Comparison of ENCODE assay signal across 10 cellular contexts in genomic region chr9:127949827-127950512, GRCh38. TPM values are rescaled to one million over a fixed set of nuclear protein-coding genes. Genes with fewer than 3 reads are reported as not detected.
A peak's percentile ranks its signal among the peaks of the same experiment; 100 is the strongest.
DNase-seq lines count a peak whose midpoint lies in the region; ATAC-seq and TF ChIP-seq lines count a peak whose summit lies in the region.
"Had no signal": no experiment of that assay in that cellular context is flagged by ENCODE, and none has a peak within 500 bp of the region (broad histone marks: within the 10 kb centered on the region; RNA-seq: fewer than 3 reads in every experiment).

No MANE protein-coding gene starts in this region.

- POLR2A ChIA-PET in CD4-positive, alpha-beta T cell (lab: Charles Lee), result interaction anchor here (0.9 to 2.8 kb wide), 8 partner anchors 8 to 84 kb away, joined by 3 to 12 read pairs (median 4); partner anchors contain the start of gene EEIG1

- H3K27me3 Mint-ChIP-seq in CD4-positive, alpha-beta T cell, result no peaks in the 10 kb centered on the region
- H3K27me3 Mint-ChIP-seq: activated CD8-positive, alpha-beta memory T cell treated with anti-CD3 and anti-CD28 coated beads, Interleukin-2, amount 10 ng/mL, durations not matched to agents 7 days and 5 days had no signal

- H3K36me3 ChIP-seq in muscle layer of colon (ENCODE audit: insufficient read depth, low read length), result peaks cover 6% of the 10 kb centered on the region

- H3K27me3 ChIP-seq in CD4-positive, alpha-beta T cell (ENCODE audit: control insufficient read depth, insufficient read depth, low read length), result no peaks in the 10 kb centered on the region
- no peaks in the 10 kb centered on the region for H3K27me3 ChIP-seq in muscle layer of colon (ENCODE audit: control insufficient read depth in 1 of 2, insufficient read depth in 2 of 2, low read length in 2 of 2)

- H3K4me3 ChIP-seq in muscle layer of colon (ENCODE audit: low read depth in 1 of 2, low read length in 2 of 2), result no peak overlapping the region

- H3K27ac Mint-ChIP-seq in CD4-positive, alpha-beta T cell, result peak overlapping the region; percentile 97
- H3K27ac Mint-ChIP-seq: activated CD8-positive, alpha-beta memory T cell treated with anti-CD3 and anti-CD28 coated beads, Interleukin-2, amount 10 ng/mL, durations not matched to agents 7 days and 5 days had no signal

- H3K27ac ChIP-seq in CD4-positive, alpha-beta T cell (ENCODE audit: low read depth, low read length), result peak overlapping the region; percentile 64
- peak overlapping the region; percentile 9 for H3K27ac ChIP-seq in muscle layer of colon (ENCODE audit: low read depth, low read length)

- no peaks in the 10 kb centered on the region for H3K9me3 Mint-ChIP-seq in CD4-positive, alpha-beta T cell

- no peak overlapping the region for H3K9ac ChIP-seq in muscle layer of colon (ENCODE audit: low read length)

- H3K4me1 ChIP-seq in muscle layer of colon (ENCODE audit: insufficient read depth, low read length), result peaks cover 46% of the 10 kb centered on the region

- peak; percentile 19 for ATAC-seq in CD4-positive, alpha-beta T cell (ENCODE audit: poor library complexity)
- ATAC-seq: activated CD8-positive, alpha-beta memory T cell treated with anti-CD3 and anti-CD28 coated beads, Interleukin-2, amount 10 ng/mL, durations not matched to agents 7 days and 5 days had no signal

- DNase-seq in CD4-positive, alpha-beta T cell, result no peak
- DNase-seq in amygdala (lab: John Stamatoyannopoulos, UW) (peak in 37 of 56 donors; percentile 31 to 83 (median 57)), A172 (ENCODE audit: low spot score) (no peak), UCSD-AML1 (lab: John Stamatoyannopoulos, UW; ENCODE audit: unreplicated experiment) (no peak)
- no peak for DNase-seq in stimulated activated CD4-positive, alpha-beta T cell treated with anti-CD3 and anti-CD28 coated beads, Interleukin-12 subunit alpha, Interleukin-12 subunit beta, amount 100 ng/mL, for 4 hours
- DNase-seq: activated CD8-positive, alpha-beta memory T cell treated with anti-CD3 and anti-CD28 coated beads, Interleukin-2, amount 10 ng/mL, durations not matched to agents 7 days and 5 days; HCEC 1CT; kidney glomerular epithelial cell; NCI-H2029 had no signal

- H3K4me3 Mint-ChIP-seq in CD4-positive, alpha-beta T cell, result peak overlapping the region; percentile 72
- H3K4me3 Mint-ChIP-seq: activated CD8-positive, alpha-beta memory T cell treated with anti-CD3 and anti-CD28 coated beads, Interleukin-2, amount 10 ng/mL, durations not matched to agents 7 days and 5 days had no signal

- CTCF ChIA-PET in CD4-positive, alpha-beta T cell (lab: Charles Lee), result interaction anchor here (1.6 to 1.7 kb wide), 2 partner anchors 13 to 85 kb away, joined by 6 to 7 read pairs; no protein-coding TSS in a partner anchor

- no peak for TF ChIP-seq CTCF in CD4-positive, alpha-beta T cell (IDR thresholded peaks at IDR 0.05)

- H3K9me3 ChIP-seq in CD4-positive, alpha-beta T cell (ENCODE audit: control insufficient read depth, low read length), result no peaks in the 10 kb centered on the region
- no peaks in the 10 kb centered on the region for H3K9me3 ChIP-seq in muscle layer of colon (ENCODE audit: low read length)

- peaks cover 90% of the 10 kb centered on the region for H3K36me3 Mint-ChIP-seq in CD4-positive, alpha-beta T cell (ENCODE audit: low read depth)
- H3K36me3 Mint-ChIP-seq: activated CD8-positive, alpha-beta memory T cell treated with anti-CD3 and anti-CD28 coated beads, Interleukin-2, amount 10 ng/mL, durations not matched to agents 7 days and 5 days had no signal

- intact Hi-C loops in CD4-positive, alpha-beta T cell (cut with DNase I, micrococcal nuclease), result loop anchor here (5.0 to 10.0 kb wide), 2 partner anchors 152 to 165 kb away; no protein-coding TSS in a partner anchor

- H3K4me1 Mint-ChIP-seq in CD4-positive, alpha-beta T cell (ENCODE audit: low read depth), result peaks cover 76% of the 10 kb centered on the region

RNA-seq across cellular contexts. Expression of gene DPM2, which starts 12.3 kb away (rescaled TPM):
- total RNA-seq in CD4-positive, alpha-beta T cell, result 10 to 100 TPM; 41.7 to 47.6 TPM
- 49.7 and 50.5 TPM in 2 replicates for total RNA-seq in A172 (2014; rRNA removed; shearing (Covaris generic))

RNA-seq across cellular contexts. Expression of gene PIP5KL1, which starts 19.4 kb away (rescaled TPM):
- total RNA-seq in CD4-positive, alpha-beta T cell, result 1 to 10 TPM; 2.9 to 3.3 TPM
- total RNA-seq in A172 (2014; rRNA removed; shearing (Covaris generic)), result 1.6 and 3.4 TPM in 2 replicates

RNA-seq across cellular contexts. Expression of gene EEIG1, which starts 30.8 kb away (rescaled TPM):
- total RNA-seq in CD4-positive, alpha-beta T cell, result 100 to 1,000 TPM; 440 to 463 TPM
- total RNA-seq in A172 (2014; rRNA removed; shearing (Covaris generic)), result 21.4 and 23.6 TPM in 2 replicates

RNA-seq across cellular contexts. Expression of gene ST6GALNAC4, which starts 33.1 kb away (rescaled TPM):
- total RNA-seq in CD4-positive, alpha-beta T cell, result 10 to 100 TPM; 28.7 to 30.2 TPM
- total RNA-seq in A172 (2014; rRNA removed; shearing (Covaris generic)), result 32.7 and 38.3 TPM in 2 replicates

RNA-seq across cellular contexts. Expression of gene ST6GALNAC6, which starts 50.6 kb away (rescaled TPM):
- total RNA-seq in CD4-positive, alpha-beta T cell, result 10 to 100 TPM; 93.1 to 97.5 TPM
- total RNA-seq in A172 (2014; rRNA removed; shearing (Covaris generic)), result 40.6 and 61.6 TPM in 2 replicates

Comparison
In these comparisons a context has a peak if more than half of its experiments do, and no peak if none do; other contexts are left out.
1. DNase-seq: peak in amygdala (37 of 56); none in CD4-positive, alpha-beta T cell (0 of 10), stimulated activated CD4-positive, alpha-beta T cell treated with anti-CD3 and anti-CD28 coated beads, Interleukin-12 subunit alpha, Interleukin-12 subunit beta, amount 100 ng/mL, for 4 hours (single experiment), A172 (single experiment) and UCSD-AML1 (single experiment).
2. RNA of gene EEIG1, which starts 30.8 kb away (total RNA-seq): 440 to 463 TPM in CD4-positive, alpha-beta T cell; 21.4 to 23.6 TPM in A172; every median in the first group is over 10 times any median in the second.